In genomic region chr22:24498826-24499225, GRCh38 we compare ENCODE assay signal across 21 cellular contexts. TPM values are rescaled to one million over a fixed set of nuclear protein-coding genes. Genes with fewer than 3 reads are reported as not detected.
DNase-seq lines count a peak whose midpoint lies in the region; ATAC-seq and TF ChIP-seq lines count a peak whose summit lies in the region.
"Had no signal": no experiment of that assay in that cellular context is flagged by ENCODE, and none has a peak within 500 bp of the region (broad histone marks: within the 10 kb centered on the region; RNA-seq: fewer than 3 reads in every experiment).

No MANE protein-coding gene starts in this region.

- H3K27ac Mint-ChIP-seq in endodermal cell (no peak overlapping the region), nephron progenitor cell (no peak overlapping the region)

- no peak for ATAC-seq in HG02571 (IDR thresholded peaks at IDR 0.05; ENCODE audit: unreplicated experiment)
- ATAC-seq: Right ventricle myocardium inferior had no signal

- peaks cover 64% of the 10 kb centered on the region for H3K27me3 Mint-ChIP-seq in endodermal cell (ENCODE audit: insufficient read depth)
- H3K27me3 Mint-ChIP-seq in nephron progenitor cell (ENCODE audit: low read depth, poor library complexity): peaks cover 93% of the 10 kb centered on the region

- H3K4me2 ChIP-seq in BLaER1: peak overlapping the region; percentile 40; the same call in 1 of the 2 replicates
- H3K4me2 ChIP-seq in Loucy (ENCODE audit: low read depth, low read length, poor library complexity, severe bottlenecking): peak overlapping the region; percentile 54

- no peak overlapping the region for H3K27ac ChIP-seq in BLaER1
- no peak overlapping the region for H3K27ac ChIP-seq in endodermal cell (ENCODE audit: low read depth, low read length)

- H3K36me3 ChIP-seq in BLaER1 (no peaks in the 10 kb centered on the region), Loucy (ENCODE audit: insufficient read depth, low read length) (no peaks in the 10 kb centered on the region), endodermal cell (ENCODE audit: control insufficient read depth, insufficient read depth, low read length) (no peaks in the 10 kb centered on the region)

- no peak overlapping the region for H3K4me3 ChIP-seq in BLaER1
- no peak overlapping the region for H3K4me3 ChIP-seq in Loucy (ENCODE audit: low read length, poor library complexity, severe bottlenecking)
- no peak overlapping the region for H3K4me3 ChIP-seq in endodermal cell (ENCODE audit: low read length)

- H3K9me3 ChIP-seq in BLaER1 (peaks cover 10% of the 10 kb centered on the region; the same call in 1 of the 2 replicates), Loucy (ENCODE audit: insufficient read depth, low read depth, low read length) (no peaks in the 10 kb centered on the region), endodermal cell (ENCODE audit: control insufficient read depth, low read length) (no peaks in the 10 kb centered on the region)

- H3F3A ChIP-seq in Loucy (ENCODE audit: low read depth): no peaks in the 10 kb centered on the region

- H3K36me3 Mint-ChIP-seq in endodermal cell (ENCODE audit: low read depth): no peaks in the 10 kb centered on the region
- no peaks in the 10 kb centered on the region for H3K36me3 Mint-ChIP-seq in nephron progenitor cell (ENCODE audit: low read depth)

- H4K20me1 ChIP-seq in BLaER1 (no peaks in the 10 kb centered on the region), Loucy (ENCODE audit: insufficient read depth, low read length, poor library complexity, severe bottlenecking) (no peaks in the 10 kb centered on the region)

- 87 to 91% methylated on average over 3 to 11 of the region's 11 CpGs for WGBS in endodermal cell (ENCODE audit: insufficient coverage in 1 of 2, insufficient read length in 1 of 2), 2 experiments

- TF ChIP-seq CTCF in Loucy (conservative IDR thresholded peaks at IDR 0.05; ENCODE audit: low read length) (no peak), endodermal cell (conservative IDR thresholded peaks at IDR 0.05) (no peak), nephron progenitor cell (IDR thresholded peaks at IDR 0.05) (no peak)

- no peaks in the 10 kb centered on the region for H3K27me3 ChIP-seq in BLaER1
- H3K27me3 ChIP-seq in Loucy (ENCODE audit: insufficient read depth, low read length, poor library complexity, severe bottlenecking): no peaks in the 10 kb centered on the region
- peaks cover 60% of the 10 kb centered on the region for H3K27me3 ChIP-seq in endodermal cell (ENCODE audit: control insufficient read depth, insufficient read depth, low read length, poor library complexity, severe bottlenecking)

- H3K4me1 ChIP-seq in BLaER1 (peaks cover 49% of the 10 kb centered on the region), Loucy (ENCODE audit: insufficient read depth, low read length, poor library complexity, severe bottlenecking) (peaks cover 49% of the 10 kb centered on the region), endodermal cell (ENCODE audit: control insufficient read depth, insufficient read depth, low read length) (peaks cover 15% of the 10 kb centered on the region)

- no peak overlapping the region for H2AFZ ChIP-seq in Loucy (ENCODE audit: low read length)

- H3K79me2 ChIP-seq in Loucy (ENCODE audit: insufficient read depth, low read length): no peaks in the 10 kb centered on the region

- peak; percentile 51 for DNase-seq in endodermal cell
- DNase-seq in nephron progenitor cell: peak; percentile 27
- no peak for DNase-seq in epidermal melanocyte (ENCODE audit: insufficient read length, low spot score)
- DNase-seq in effector CD4-positive, alpha-beta T cell: no peak
- DNase-seq in NCI-H2227 treated with DMSO at 0.1 percent for 48 hours (lab: John Stamatoyannopoulos, UW): no peak
- DNase-seq: AML-193, EL, KBM-7, NCI-H1092 treated with DMSO at 0.1 percent for 48 hours, NCI-H1436 treated with DMSO at 0.1 percent for 48 hours, NCI-H1930, NCI-H524, NCI-H774 had no signal

- peaks cover 44% of the 10 kb centered on the region for H3K4me1 Mint-ChIP-seq in endodermal cell
- peaks cover 54% of the 10 kb centered on the region for H3K4me1 Mint-ChIP-seq in nephron progenitor cell

- H3K9me3 Mint-ChIP-seq in endodermal cell (peaks cover 7% of the 10 kb centered on the region), nephron progenitor cell (peaks cover 6% of the 10 kb centered on the region)

- H3K4me3 Mint-ChIP-seq in endodermal cell (no peak overlapping the region), nephron progenitor cell (no peak overlapping the region)
- H3K4me3 Mint-ChIP-seq: CD14-positive monocyte had no signal

- H3K9ac ChIP-seq in BLaER1 (no peak overlapping the region), Loucy (ENCODE audit: low read depth, low read length, poor library complexity, severe bottlenecking) (peak overlapping the region; percentile 58), endodermal cell (ENCODE audit: extremely low read depth, low read length, poor library complexity, severe bottlenecking) (no peak overlapping the region)

- no peaks in the 10 kb centered on the region for H3K9me2 ChIP-seq in Loucy (replicated peaks; ENCODE audit: low read depth, low read length)

RNA-seq across cellular contexts. Expression of gene UPB1, which starts 3.7 kb away (rescaled TPM):
- under 1 TPM in 1 of 2 donors, not detected in 1; 0.40 TPM for total RNA-seq in endodermal cell
- 0.14 TPM for polyA plus RNA-seq in endodermal cell (2013, experiment 1 of 2)
- polyA plus RNA-seq in endodermal cell (2013, experiment 2 of 2): 0.33 TPM
- total RNA-seq: A172, SK-MEL-5 had no signal
- polyA plus RNA-seq: AG04450 had no signal

RNA-seq across cellular contexts. Expression of gene GUCD1, which starts 56.1 kb away (rescaled TPM):
- total RNA-seq in endodermal cell: 10 to 100 TPM; 64.7 to 73.6 TPM
- polyA plus RNA-seq in endodermal cell (2013, experiment 1 of 2): 38.1 TPM
- polyA plus RNA-seq in endodermal cell (2013, experiment 2 of 2): 44.2 TPM

RNA-seq across cellular contexts. Expression of gene SNRPD3, which starts 57.0 kb away (rescaled TPM):
- 100 to 1,000 TPM; 158 to 180 TPM for total RNA-seq in endodermal cell
- polyA plus RNA-seq in endodermal cell (2013, experiment 1 of 2): 174 TPM
- 166 TPM for polyA plus RNA-seq in endodermal cell (2013, experiment 2 of 2)

Comparison
In these comparisons a context has a peak if more than half of its experiments do, and no peak if none do; other contexts are left out.
1. DNase-seq: peak in endodermal cell (single experiment) and nephron progenitor cell (single experiment); none in epidermal melanocyte (single experiment), effector CD4-positive, alpha-beta T cell (single experiment) and NCI-H2227 treated with DMSO at 0.1 percent for 48 hours (single experiment).